In genomic region chr11:68308068-68308467, GRCh38 we compare ENCODE assay signal across 14 cellular contexts.
"Had no signal": no experiment of that assay in that cellular context is flagged by ENCODE, and none has a peak within 500 bp of the region (broad histone marks: within the 10 kb centered on the region; RNA-seq: fewer than 3 reads in every experiment).

No MANE protein-coding gene starts in this region.

- H3K9me3 ChIP-seq: adrenal gland, neutrophil, testis had no signal

- H3K27ac ChIP-seq: adrenal gland, foreskin keratinocyte, neutrophil, spleen, testis had no signal

- FAIRE-seq: islet of Langerhans had no signal

- ATAC-seq: activated CD4-positive, alpha-beta T cell treated with anti-CD3 and anti-CD28 coated beads for 36 hours; activated T-cell treated with anti-CD3 and anti-CD28 coated beads, Interleukin-2, amount 50 U/mL, for 4 hours; effector memory CD8-positive, alpha-beta T cell; foreskin keratinocyte; naive thymus-derived CD8-positive, alpha-beta T cell; sciatic nerve; T-helper 17 cell had no signal

- H3K4me1 ChIP-seq: foreskin keratinocyte, testis had no signal

- DNase-seq: activated CD4-positive, alpha-beta memory T cell treated with anti-CD3 and anti-CD28 coated beads, Interleukin-2, amount 10 ng/mL, durations not matched to agents 7 days and 5 days; activated CD4-positive, alpha-beta T cell treated with anti-CD3 and anti-CD28 coated beads for 36 hours; activated effector memory CD4-positive, alpha-beta T cell treated with Interleukin-2 at 50 U/mL for 16 hours; activated T-cell treated with anti-CD3 and anti-CD28 coated beads, Interleukin-2, amount 50 U/mL, for 4 hours; adrenal gland; effector memory CD8-positive, alpha-beta T cell; foreskin keratinocyte; naive thymus-derived CD8-positive, alpha-beta T cell; spleen; T-helper 17 cell; testis had no signal

- H3K4me3 ChIP-seq: adrenal gland, spleen, testis had no signal

- H3K36me3 ChIP-seq: adrenal gland, neutrophil, spleen had no signal

- H3K27me3 ChIP-seq: adrenal gland, foreskin keratinocyte, testis had no signal
